Comparison of ENCODE assay signal across 1 cellular context in genomic region chr2:168841445-168841844, GRCh38.
TF ChIP-seq lines count a peak whose summit lies in the region.

No MANE protein-coding gene starts in this region.

TF ChIP-seq in HepG2, 621 proteins besides CTCF, POLR2A, EP300 and RAD21:
- TF ChIP-seq ARHGAP35 (CRISPR knock-in tag; IDR thresholded peaks at IDR 0.05; ENCODE audit: borderline replicate concordance) (no peak), ZZZ3 (CRISPR knock-in tag; IDR thresholded peaks at IDR 0.05; ENCODE audit: borderline replicate concordance) (no peak), CCDC6 (CRISPR knock-in tag; IDR thresholded peaks at IDR 0.05) (no peak), HDAC6 (IDR thresholded peaks at IDR 0.05; ENCODE audit: low read depth, low read length) (no peak), ASH2L (IDR thresholded peaks at IDR 0.05; ENCODE audit: insufficient read length, low read depth, low read length) (no peak), ZNF562 (CRISPR knock-in tag; IDR thresholded peaks at IDR 0.05; ENCODE audit: borderline replicate concordance) (no peak)
